In genomic region chr7:112481833-112482669, GRCh38 we compare ENCODE assay signal across 1 cellular context.
TF ChIP-seq lines count a peak whose summit lies in the region.

No MANE protein-coding gene starts in this region.

TF ChIP-seq in HEK293, 187 proteins besides CTCF, POLR2A, EP300 and RAD21 (continued from another document and continues in another):
- TF ChIP-seq PRDM10 (tag by site-specific recombination; IDR thresholded peaks at IDR 0.05) (no peak), ZNF768 (tag by site-specific recombination; IDR thresholded peaks at IDR 0.05) (no peak), EGR2 (tag by site-specific recombination; IDR thresholded peaks at IDR 0.05; ENCODE audit: low read depth) (no peak), ZNF341 (tag by site-specific recombination; IDR thresholded peaks at IDR 0.05; ENCODE audit: low read depth) (no peak), ZXDB (tag by site-specific recombination; IDR thresholded peaks at IDR 0.05) (no peak), ZNF398 (tag by site-specific recombination; IDR thresholded peaks at IDR 0.05) (no peak), ZNF19 (tag by site-specific recombination; IDR thresholded peaks at IDR 0.05; ENCODE audit: low read depth) (no peak), ZNF48 (tag by site-specific recombination; IDR thresholded peaks at IDR 0.05) (no peak), ZNF548 (tag by site-specific recombination; IDR thresholded peaks at IDR 0.05) (no peak), ZNF18 (tag by site-specific recombination; IDR thresholded peaks at IDR 0.05) (no peak), ZSCAN23 (tag by site-specific recombination; IDR thresholded peaks at IDR 0.05) (no peak), ZNF404 (tag by site-specific recombination; IDR thresholded peaks at IDR 0.05) (no peak), MZF1 (tag by site-specific recombination; IDR thresholded peaks at IDR 0.05; ENCODE audit: borderline replicate concordance) (no peak), ZNF114 (tag by site-specific recombination; IDR thresholded peaks at IDR 0.05) (no peak), ZNF423 (tag by site-specific recombination; IDR thresholded peaks at IDR 0.05) (no peak), ZNF16 (tag by site-specific recombination; IDR thresholded peaks at IDR 0.05; ENCODE audit: low read depth) (no peak), YY2 (tag by site-specific recombination; IDR thresholded peaks at IDR 0.05) (no peak), PRDM2 (tag by site-specific recombination; IDR thresholded peaks at IDR 0.05; ENCODE audit: borderline replicate concordance) (no peak), ZNF202 (tag by site-specific recombination; IDR thresholded peaks at IDR 0.05; ENCODE audit: borderline replicate concordance) (no peak), SP3 (tag by site-specific recombination; IDR thresholded peaks at IDR 0.05) (no peak; the same call in 1 of the 2 replicates), ZFP37 (tag by site-specific recombination; IDR thresholded peaks at IDR 0.05) (0 out of 2 replicates have a peak, but pooled peaks have one; percentile 28), ZBTB48 (tag by site-specific recombination; IDR thresholded peaks at IDR 0.05) (no peak), ZNF626 (tag by site-specific recombination; IDR thresholded peaks at IDR 0.05) (no peak), ZNF639 (tag by site-specific recombination; IDR thresholded peaks at IDR 0.05) (peak; percentile 56; the same call in 1 of the 2 replicates), OSR2 (tag by site-specific recombination; IDR thresholded peaks at IDR 0.05) (peak; percentile 34; the same call in 1 of the 2 replicates), ZNF580 (tag by site-specific recombination; IDR thresholded peaks at IDR 0.05) (no peak), ZSCAN4 (tag by site-specific recombination; IDR thresholded peaks at IDR 0.05) (no peak), WT1 (tag by site-specific recombination; IDR thresholded peaks at IDR 0.05) (no peak), ZNF280D (tag by site-specific recombination; IDR thresholded peaks at IDR 0.05) (no peak), ZNF692 (tag by site-specific recombination; IDR thresholded peaks at IDR 0.05) (0 out of 2 replicates have a peak, but pooled peaks have one; percentile 21), ZNF514 (tag by site-specific recombination; IDR thresholded peaks at IDR 0.05) (no peak), ZNF488 (tag by site-specific recombination; IDR thresholded peaks at IDR 0.05) (no peak), ZNF654 (tag by site-specific recombination; IDR thresholded peaks at IDR 0.05; ENCODE audit: low read depth) (0 out of 2 replicates have a peak, but pooled peaks have one; percentile 7), ZNF571 (tag by site-specific recombination; IDR thresholded peaks at IDR 0.05) (no peak), PRDM1 (tag by site-specific recombination; IDR thresholded peaks at IDR 0.05) (no peak)
